In genomic region chr1:155648207-155649147, GRCh38 we compare ENCODE assay signal across 9 cellular contexts. TPM values are rescaled to one million over a fixed set of nuclear protein-coding genes. Genes with fewer than 3 reads are reported as not detected.
DNase-seq lines count a peak whose midpoint lies in the region; ATAC-seq, FAIRE-seq and TF ChIP-seq lines count a peak whose summit lies in the region.
"Had no signal": no experiment of that assay in that cellular context is flagged by ENCODE, and none has a peak within 500 bp of the region (broad histone marks: within the 10 kb centered on the region; RNA-seq: fewer than 3 reads in every experiment).

No MANE protein-coding gene starts in this region.

- H3K4me1 Mint-ChIP-seq in HFFc6 (ENCODE audit: low read depth), result peaks cover 56% of the 10 kb centered on the region

- peaks cover 4% of the 10 kb centered on the region for H3K9me3 Mint-ChIP-seq in HFFc6
- H3K9me3 Mint-ChIP-seq: stimulated activated naive CD8-positive, alpha-beta T cell treated with anti-CD3 and anti-CD28 coated beads, Interleukin-15, Interleukin-2, amounts not matched to agents 100 ng/mL and 50 ng/mL, for 24 hours had no signal

- H3K36me3 Mint-ChIP-seq in HFFc6 (ENCODE audit: low read depth), result peaks cover 21% of the 10 kb centered on the region

- TF ChIP-seq CTCF in HFFc6 (IDR thresholded peaks at IDR 0.05), result peak; percentile 70
- TF ChIP-seq CTCF in esophagus squamous epithelium (IDR thresholded peaks at IDR 0.05), result peak in 5 of 6 experiments; percentile 35 to 64 (median 44)

- FAIRE-seq in GM12892 (lab: Jason Lieb, UNC), result no peak

- H3K4me3 ChIP-seq in esophagus squamous epithelium, result peak overlapping the region in 2 of 4 donors; percentile 22 to 48

- WGBS in esophagus squamous epithelium, 2 donors, result 32 to 34% methylated on average over 10 to 11 of the region's 11 CpGs

- DNase-seq in ACHN (peak; percentile 92), HFFc6 (peak; percentile 91), SIG-M5 treated with dmso at 0.1 percent for 504 hours (lab: John Stamatoyannopoulos, UW; ENCODE audit: unreplicated experiment) (peak; percentile 84), esophagus squamous epithelium (lab: John Stamatoyannopoulos, UW) (no peak), non-pigmented ciliary epithelial cell (ENCODE audit: low read depth) (peak; percentile 77), GM12892 (ENCODE audit: insufficient read length) (no peak)
- DNase-seq in activated CD8-positive, alpha-beta memory T cell treated with anti-CD3 and anti-CD28 coated beads for 24 hours, result no peak

- in situ Hi-C loops in ACHN (cut with HindIII; ENCODE audit: low pct_ligation_motif_present, low pct_unique_long_range_greater_than_20kb, low sequenced_read_pairs), result no loop called here

- peak overlapping the region; percentile 62 to 67 (median 66) for H3K27ac ChIP-seq in esophagus squamous epithelium

- no peaks in the 10 kb centered on the region for H3K36me3 ChIP-seq in esophagus squamous epithelium

- no peak for ATAC-seq in GM19395 (IDR thresholded peaks at IDR 0.05; ENCODE audit: unreplicated experiment)

- peak overlapping the region; percentile 94 for H3K4me3 Mint-ChIP-seq in HFFc6
- H3K4me3 Mint-ChIP-seq: stimulated activated naive CD8-positive, alpha-beta T cell treated with anti-CD3 and anti-CD28 coated beads, Interleukin-15, Interleukin-2, amounts not matched to agents 100 ng/mL and 50 ng/mL, for 24 hours had no signal

- H3K27me3 ChIP-seq in esophagus squamous epithelium, result no peaks in the 10 kb centered on the region

- H3K4me1 ChIP-seq in esophagus squamous epithelium, result peaks cover 19 to 65% (median 42%) of the 10 kb centered on the region in 3 donors

- H3K27ac Mint-ChIP-seq in HFFc6, result peak overlapping the region; percentile 92
- H3K27ac Mint-ChIP-seq: stimulated activated naive CD8-positive, alpha-beta T cell treated with anti-CD3 and anti-CD28 coated beads, Interleukin-15, Interleukin-2, amounts not matched to agents 100 ng/mL and 50 ng/mL, for 24 hours had no signal

- peaks cover 0 to 3% (median under 1%) of the 10 kb centered on the region in 3 donors for H3K9me3 ChIP-seq in esophagus squamous epithelium

- H3K27me3 Mint-ChIP-seq in HFFc6 (ENCODE audit: insufficient read depth), result no peaks in the 10 kb centered on the region; the same call in 1 of the 2 replicates
- H3K27me3 Mint-ChIP-seq: stimulated activated naive CD8-positive, alpha-beta T cell treated with anti-CD3 and anti-CD28 coated beads, Interleukin-15, Interleukin-2, amounts not matched to agents 100 ng/mL and 50 ng/mL, for 24 hours had no signal

- intact Hi-C loops in esophagus squamous epithelium (cut with DNase I), result no loop called here

- TF ChIP-seq POLR2A in esophagus squamous epithelium (IDR thresholded peaks at IDR 0.05), result no peak
- no peak for TF ChIP-seq POLR2A in GM12892 (IDR thresholded peaks at IDR 0.05; ENCODE audit: low read depth, low read length)

RNA-seq across cellular contexts. Expression of gene MSTO1, which starts 38.5 kb away (rescaled TPM):
- total RNA-seq in HFFc6 (2021; fragmentation: NEBNext Ultra II Directional; extraction: Animal tissue kit (Norgen Biotek cat#: 25700)), result 10 to 100 TPM; 34.8 to 40.5 (median 37.5) TPM
- 10 to 100 TPM in 3 of 4 donors, 1 to 10 TPM in 1; 2.6 to 17.9 (median 13.6) TPM for total RNA-seq in esophagus squamous epithelium
- polyA plus RNA-seq in GM12892 (2012; ENCODE audit: missing spikeins), result 31.2 TPM

RNA-seq across cellular contexts. Expression of gene YY1AP1, which starts 40.1 kb away (rescaled TPM):
- total RNA-seq in HFFc6 (2021; fragmentation: NEBNext Ultra II Directional; extraction: Animal tissue kit (Norgen Biotek cat#: 25700)), result 10 to 100 TPM; 39.6 to 50.7 (median 42.0) TPM
- 10 to 100 TPM; 37.8 to 91.6 (median 63.5) TPM for total RNA-seq in esophagus squamous epithelium
- polyA plus RNA-seq in GM12892 (2012; ENCODE audit: missing spikeins), result 42.9 TPM

RNA-seq across cellular contexts. Expression of gene DAP3, which starts 40.4 kb away (rescaled TPM):
- 100 to 1,000 TPM; 100 to 110 (median 104) TPM for total RNA-seq in HFFc6 (2021; fragmentation: NEBNext Ultra II Directional; extraction: Animal tissue kit (Norgen Biotek cat#: 25700))
- 100 to 1,000 TPM in 1 of 4 donors, 10 to 100 TPM in 3; 59.9 to 144 (median 78.5) TPM for total RNA-seq in esophagus squamous epithelium
- polyA plus RNA-seq in GM12892 (2012; ENCODE audit: missing spikeins), result 136 TPM

Comparison
In these comparisons a context has a peak if more than half of its experiments do, and no peak if none do; other contexts are left out.
1. DNase-seq: peak in ACHN (single experiment), HFFc6 (single experiment), SIG-M5 treated with dmso at 0.1 percent for 504 hours (single experiment) and non-pigmented ciliary epithelial cell (single experiment); none in esophagus squamous epithelium (single experiment), activated CD8-positive, alpha-beta memory T cell treated with anti-CD3 and anti-CD28 coated beads for 24 hours (single experiment) and GM12892 (single experiment).